Comparison of ENCODE assay signal across 35 cellular contexts in genomic region chr12:43744826-43745225, GRCh38. TPM values are rescaled to one million over a fixed set of nuclear protein-coding genes. Genes with fewer than 3 reads are reported as not detected.
A peak's percentile ranks its signal among the peaks of the same experiment; 100 is the strongest.
DNase-seq lines count a peak whose midpoint lies in the region; ATAC-seq, FAIRE-seq and TF ChIP-seq lines count a peak whose summit lies in the region.
"Had no signal": no experiment of that assay in that cellular context is flagged by ENCODE, and none has a peak within 500 bp of the region (broad histone marks: within the 10 kb centered on the region; RNA-seq: fewer than 3 reads in every experiment).

No MANE protein-coding gene starts in this region.

- TF ChIP-seq RAD21 in HepG2 (CRISPR knock-in tag; IDR thresholded peaks at IDR 0.05) (no peak), GM12878 (IDR thresholded peaks at IDR 0.05; ENCODE audit: insufficient read depth, low read depth, low read length) (no peak), K562 (CRISPR knock-in tag; conservative IDR thresholded peaks at IDR 0.05 in 1 of 2, IDR thresholded peaks at IDR 0.05 in 1 of 2) (no peak)

- no peak overlapping the region for H3K27ac ChIP-seq in HepG2 (ENCODE audit: extremely low read length, insufficient read depth, low read length)
- no peak overlapping the region for H3K27ac ChIP-seq in right lobe of liver
- H3K27ac ChIP-seq in GM12878 (ENCODE audit: control insufficient read depth, insufficient read depth) = no peak overlapping the region
- H3K27ac ChIP-seq in K562 (ENCODE audit: extremely low read depth, low read depth, low read length) = no peak overlapping the region
- H3K27ac ChIP-seq: 22Rv1; A549; BLaER1; BLaER1 treated with 17β-estradiol and CSF1 and Interleukin-3, amounts not matched to agents 10 nM and 100 nM; C4-2B had no signal

- ATAC-seq in HepG2 (no peak), right lobe of liver (no peak), GM12878 (no peak), K562 (no peak), HG03432 (IDR thresholded peaks at IDR 0.05; ENCODE audit: unreplicated experiment) (no peak)
- ATAC-seq: A549; CD8-positive, alpha-beta T cell had no signal

- RAD21 ChIA-PET in GM12878 (lab: Charles Lee; ENCODE audit: unreplicated experiment) = no interaction called here

- H3K9ac ChIP-seq in HepG2 (ENCODE audit: insufficient read depth, low read depth, low read length) = no peak overlapping the region
- H3K9ac ChIP-seq in GM12878 (ENCODE audit: control insufficient read depth, insufficient read depth, low read length) = no peak overlapping the region
- H3K9ac ChIP-seq in K562 (ENCODE audit: insufficient read depth in 1 of 2, low read depth in 2 of 2, low read length in 2 of 2) = no peak overlapping the region
- H3K9ac ChIP-seq: BLaER1; BLaER1 treated with 17β-estradiol and CSF1 and Interleukin-3, amounts not matched to agents 10 nM and 100 nM had no signal

- FAIRE-seq in HepG2 (lab: Jason Lieb, UNC) = no peak
- FAIRE-seq in GM12878 (lab: Jason Lieb, UNC) = no peak
- no peak for FAIRE-seq in K562 (lab: Jason Lieb, UNC)
- peak; percentile 45 for FAIRE-seq in islet of Langerhans (lab: Jason Lieb, UNC)
- FAIRE-seq: A204.1, A549, D721Med had no signal

- H2AFZ ChIP-seq in HepG2 (ENCODE audit: low read length) = no peak overlapping the region
- no peak overlapping the region for H2AFZ ChIP-seq in GM12878 (ENCODE audit: control insufficient read depth, low read depth, low read length)
- H2AFZ ChIP-seq in K562 (ENCODE audit: low read depth, low read length) = no peak overlapping the region

- H3K4me2 ChIP-seq in HepG2 (ENCODE audit: low read depth, low read length) = no peak overlapping the region
- no peak overlapping the region for H3K4me2 ChIP-seq in GM12878 (ENCODE audit: control insufficient read depth, insufficient read depth)
- H3K4me2 ChIP-seq in K562 (ENCODE audit: insufficient read depth, low read length) = no peak overlapping the region
- H3K4me2 ChIP-seq: A549; BLaER1; BLaER1 treated with 17β-estradiol and CSF1 and Interleukin-3, amounts not matched to agents 10 nM and 100 nM had no signal

- DNase-seq in HepG2 (ENCODE audit: low spot score) (no peak), right lobe of liver (no peak), GM12878 (ENCODE audit: low read depth, low spot score) (no peak), K562 (ENCODE audit: extremely low read depth in 1 of 4, low spot score in 3 of 4) (no peak), iPS-NIHi7 (ENCODE audit: extremely low spot score) (no peak), dedifferentiated amniotic fluid mesenchymal stem cell (ENCODE audit: extremely low spot score) (no peak)
- DNase-seq: 8988T; ACHN; AML-193; BE2C; C1 segment of cervical spinal cord; Caco-2; Calu3; CD4-positive, alpha-beta memory T cell; CD4-positive, alpha-beta T cell; CD4-positive, CD25-positive, alpha-beta regulatory T cell; CD8-positive, alpha-beta memory T cell; CD8-positive, alpha-beta T cell; COR-L47; DMS 273 treated with DMSO at 0.1 percent for 48 hours; DMS153; DMS53; DMS79; DMS79 treated with DMSO at 0.1 percent for 48 hours; DND-41; EL had no signal

- no peaks in the 10 kb centered on the region for H3K9me1 ChIP-seq in K562 (ENCODE audit: control insufficient read depth, insufficient read depth, low read length)

- H3K4me3 ChIP-seq in HepG2 (replicated peaks in 1 of 3; ENCODE audit: insufficient read depth in 1 of 3, low read depth in 2 of 3, low read length in 3 of 3) (no peak overlapping the region), right lobe of liver (no peak overlapping the region), GM12878 (no peak overlapping the region), K562 (no peak overlapping the region)
- H3K4me3 ChIP-seq: A549; BLaER1; BLaER1 treated with 17β-estradiol and CSF1 and Interleukin-3, amounts not matched to agents 10 nM and 100 nM had no signal

- no peaks in the 10 kb centered on the region for H3K4me1 ChIP-seq in HepG2 (ENCODE audit: insufficient read depth, low read length)
- H3K4me1 ChIP-seq in right lobe of liver = no peaks in the 10 kb centered on the region
- H3K4me1 ChIP-seq in GM12878 (ENCODE audit: control insufficient read depth, insufficient read depth, low read length) = peaks cover 6% of the 10 kb centered on the region
- H3K4me1 ChIP-seq in K562 (replicated peaks in 1 of 2; ENCODE audit: control insufficient read depth in 2 of 2, insufficient read depth in 2 of 2, low read length in 2 of 2) = no peaks in the 10 kb centered on the region
- H3K4me1 ChIP-seq: A549; BE2C; BLaER1; BLaER1 treated with 17β-estradiol and CSF1 and Interleukin-3, amounts not matched to agents 10 nM and 100 nM; Caco-2 had no signal

- no peak for TF ChIP-seq EP300 in HepG2 (IDR thresholded peaks at IDR 0.05; ENCODE audit: low read depth in 2 of 2, low read length in 2 of 2)
- no peak for TF ChIP-seq EP300 in HepG2 (CRISPR knock-in tag; IDR thresholded peaks at IDR 0.05; ENCODE audit: borderline replicate concordance)
- no peak for TF ChIP-seq EP300 in GM12878 (IDR thresholded peaks at IDR 0.05; ENCODE audit: borderline replicate concordance in 1 of 2, control insufficient read depth in 1 of 2, low read depth in 2 of 2, low read length in 2 of 2)
- TF ChIP-seq EP300 in K562 (IDR thresholded peaks at IDR 0.05; ENCODE audit: low read length) = no peak

- CTCF ChIA-PET in HepG2 (lab: Yijun Ruan, JAX; ENCODE audit: low intra/inter-chr PET ratio, low total read pairs) (no interaction called here), GM12878 (lab: Yijun Ruan, JAX) (no interaction called here), K562 (lab: Yijun Ruan, JAX; ENCODE audit: low intra/inter-chr PET ratio) (no interaction called here)

- in situ Hi-C loops in HepG2 (cut with HindIII; ENCODE audit: extremely low pct_ligation_motif_present, low pct_unique_long_range_greater_than_20kb) (no loop called here), GM12878 (cut with MboI) (no loop called here), K562 (cut with MboI) (no loop called here)

- H3K9me3 ChIP-seq in HepG2 (ENCODE audit: low read length) (no peaks in the 10 kb centered on the region), right lobe of liver (no peaks in the 10 kb centered on the region), GM12878 (replicated peaks; ENCODE audit: control insufficient read depth, insufficient read depth, low read length) (peaks cover 6% of the 10 kb centered on the region), K562 (replicated peaks; ENCODE audit: control insufficient read depth, insufficient read depth, low read depth, low read length) (no peaks in the 10 kb centered on the region)
- H3K9me3 ChIP-seq: A549, BE2C, BLaER1, Caco-2 had no signal

- TF ChIP-seq CTCF in HepG2 (CRISPR knock-in tag; IDR thresholded peaks at IDR 0.05) (no peak), right lobe of liver (IDR thresholded peaks at IDR 0.05) (no peak), GM12878 (IDR thresholded peaks at IDR 0.05 in 2 of 3, conservative IDR thresholded peaks at IDR 0.05 in 1 of 3; ENCODE audit: control insufficient read depth in 2 of 3, extremely low read depth in 1 of 3, insufficient read depth in 1 of 3, low read depth in 3 of 3, low read length in 3 of 3) (no peak), K562 (IDR thresholded peaks at IDR 0.05 in 2 of 3, conservative IDR thresholded peaks at IDR 0.05 in 1 of 3; ENCODE audit: insufficient read depth in 2 of 3, low read depth in 1 of 3, low read length in 3 of 3) (no peak)

- H3K79me2 ChIP-seq in HepG2 (ENCODE audit: insufficient read depth, low read length) (no peaks in the 10 kb centered on the region), GM12878 (ENCODE audit: control insufficient read depth, insufficient read depth, low read length) (no peaks in the 10 kb centered on the region), K562 (ENCODE audit: control insufficient read depth, insufficient read depth, low read length) (no peaks in the 10 kb centered on the region; the same call in 2 of the 3 replicates)

- TF ChIP-seq POLR2A in HepG2 (IDR thresholded peaks at IDR 0.05; ENCODE audit: insufficient read depth in 1 of 2, low read depth in 2 of 2, low read length in 2 of 2) = no peak
- TF ChIP-seq POLR2A in right lobe of liver (IDR thresholded peaks at IDR 0.05) = no peak
- no peak for TF ChIP-seq POLR2A in GM12878 (IDR thresholded peaks at IDR 0.05; ENCODE audit: low read depth, low read length)
- TF ChIP-seq POLR2A in K562 (conservative IDR thresholded peaks at IDR 0.05) = no peak

- no peaks in the 10 kb centered on the region for H4K20me1 ChIP-seq in HepG2 (ENCODE audit: insufficient read depth, low read length)
- H4K20me1 ChIP-seq in GM12878 (ENCODE audit: control insufficient read depth, insufficient read depth) = no peaks in the 10 kb centered on the region
- H4K20me1 ChIP-seq in K562 (replicated peaks; ENCODE audit: control insufficient read depth, insufficient read depth, low read length) = no peaks in the 10 kb centered on the region
- H4K20me1 ChIP-seq: BLaER1 had no signal

- no TSS peak for BruUV-seq in HepG2 (replicated peaks; lab: Mats Ljungman, UMichigan)
- BruUV-seq in GM12878 (replicated peaks; lab: Mats Ljungman, UMichigan) = no TSS peak
- no TSS peak for BruUV-seq in K562 (replicated peaks; lab: Mats Ljungman, UMichigan)

- no peaks in the 10 kb centered on the region for H3K27me3 ChIP-seq in HepG2 (ENCODE audit: control insufficient read depth in 1 of 2, insufficient read depth in 2 of 2, low read length in 2 of 2)
- no peaks in the 10 kb centered on the region for H3K27me3 ChIP-seq in right lobe of liver
- no peaks in the 10 kb centered on the region for H3K27me3 ChIP-seq in GM12878 (replicated peaks in 1 of 2; ENCODE audit: control insufficient read depth in 2 of 2, insufficient read depth in 2 of 2, low read length in 1 of 2)
- no peaks in the 10 kb centered on the region for H3K27me3 ChIP-seq in K562 (ENCODE audit: control insufficient read depth in 2 of 2, insufficient read depth in 2 of 2, low read length in 2 of 2)
- H3K27me3 ChIP-seq: BE2C; BLaER1; BLaER1 treated with 17β-estradiol and CSF1 and Interleukin-3, amounts not matched to agents 10 nM and 100 nM had no signal

- intact Hi-C loops in HepG2 (cut with micrococcal nuclease; ENCODE audit: unreplicated experiment) (no loop called here), right lobe of liver (cut with DNase I) (no loop called here), GM12878 (cut with micrococcal nuclease; ENCODE audit: unreplicated experiment) (no loop called here), K562 (cut with micrococcal nuclease) (no loop called here)

- POLR2A ChIA-PET in HepG2 (lab: Yijun Ruan, JAX) (no interaction called here), GM12878 (lab: Charles Lee) (no interaction called here), K562 (lab: Yijun Ruan, JAX) (no interaction called here)

- peaks cover 2 to 43% of the 10 kb centered on the region in 2 experiments; a peak in 4 of 5 replicates for H3K36me3 ChIP-seq in HepG2 (replicated peaks in 1 of 2; ENCODE audit: control insufficient read depth in 1 of 2, insufficient read depth in 2 of 2, low read length in 2 of 2)
- peaks cover 0 to 13% (median 0%) of the 10 kb centered on the region in 4 donors for H3K36me3 ChIP-seq in right lobe of liver
- peaks cover 0 to 20% of the 10 kb centered on the region in 2 experiments; a peak in 1 of 4 replicates for H3K36me3 ChIP-seq in GM12878 (ENCODE audit: control insufficient read depth in 2 of 2, insufficient read depth in 2 of 2, low read length in 1 of 2)
- peaks cover 70% of the 10 kb centered on the region; the same call in 2 of the 3 replicates for H3K36me3 ChIP-seq in K562 (ENCODE audit: control insufficient read depth, insufficient read depth, low read length)
- H3K36me3 ChIP-seq: BE2C had no signal

- SMC1A ChIA-PET in GM12878 (lab: Charles Lee; ENCODE audit: uncharacterized antibody, unreplicated experiment) = no interaction called here

RNA-seq across cellular contexts. Expression of gene PUS7L, which starts 13.8 kb away (rescaled TPM):
- total RNA-seq in HepG2 (2016; rRNA removed; fragmentation: Illumina TruSeq; extraction: Trizol) (37.6 and 92.7 TPM in 2 replicates), right lobe of liver (1 to 10 TPM; 3.9 to 9.1 (median 5.0) TPM), GM12878 (2014; rRNA removed) (14.1 and 17.7 TPM in 2 replicates), GM12878 (2014; rRNA removed; fragmentation: Illumina TruSeq; extraction: Trizol) (23.3 and 26.3 TPM in 2 replicates), GM12878 (2021) (18.1 and 21.7 TPM in 2 replicates), K562 (2014; rRNA removed) (14.9 and 15.3 TPM in 2 replicates), K562 (2014; rRNA removed; fragmentation: Illumina TruSeq; extraction: Trizol) (53.3 and 64.3 TPM in 2 replicates), K562 (2015; rRNA removed; fragmentation: Illumina TruSeq; extraction: Trizol) (37.0 and 43.2 TPM in 2 replicates), K562 (2021) (25.2 and 29.0 TPM in 2 replicates)
- 2.4 and 3.7 TPM in 2 replicates for total RNA-seq in HepG2 (2016; cell fraction: cytosol; rRNA removed; fragmentation: Illumina TruSeq; extraction: Trizol; ENCODE audit: low read depth)
- 36.1 and 88.7 TPM in 2 replicates for total RNA-seq in HepG2 (2016; cell fraction: insoluble cytoplasmic fraction; rRNA removed; fragmentation: Illumina TruSeq; extraction: Trizol)
- 7.3 and 12.5 TPM in 2 replicates for total RNA-seq in HepG2 (2016; cell fraction: membrane; rRNA removed; fragmentation: Illumina TruSeq; extraction: Trizol)
- 42.5 and 43.7 TPM in 2 replicates for total RNA-seq in HepG2 (2016; cell fraction: nucleus; rRNA removed; fragmentation: Illumina TruSeq; extraction: Trizol)
- polyA plus RNA-seq in HepG2 (2011; rRNA removed) (5.9 and 6.5 TPM in 2 replicates), GM12878 (2011; rRNA removed) (17.4 and 31.0 TPM in 2 replicates), GM12878 (2014; fragmentation: Illumina TruSeq; extraction: Trizol) (13.6 and 19.2 TPM in 2 replicates), GM12878 (2014; fragmentation: Nextera tagmentation; extraction: Ambion mirVana) (10 to 100 TPM in 1 of 2 experiments, 1 to 10 TPM in 1; 9.2 to 42.1 TPM), GM12878 (2014; rRNA removed) (5.6 and 7.2 TPM in 2 replicates), GM12878 (2016; fragmentation: Nextera tagmentation; extraction: Ambion mirVana) (10 to 100 TPM; 32.2 to 36.9 TPM), K562 (2011; rRNA removed) (23.6 and 27.5 TPM in 2 replicates), K562 (2014; fragmentation: Illumina TruSeq; extraction: Trizol) (15.5 and 19.3 TPM in 2 replicates), K562 (2014; fragmentation: Nextera tagmentation; extraction: Ambion mirVana) (10 to 100 TPM; 11.4 to 46.0 TPM), K562 (2014; rRNA removed) (10.8 and 12.7 TPM in 2 replicates)
- polyA plus RNA-seq in HepG2 (2011; cell fraction: cytosol; rRNA removed) = 1.8 and 3.3 TPM in 2 replicates
- 4.8 and 5.9 TPM in 2 replicates for polyA plus RNA-seq in HepG2 (2011; cell fraction: nucleus; rRNA removed)
- 4.2 and 7.6 TPM in 2 replicates for polyA plus RNA-seq in HepG2 (2012)
- 0.45 and 0.97 TPM in 2 replicates for polyA plus RNA-seq in HepG2 (2016; cell fraction: cytosol; fragmentation: Illumina TruSeq; extraction: Trizol; ENCODE audit: low read depth)
- 16.9 and 17.6 TPM in 2 replicates for polyA plus RNA-seq in HepG2 (2016; cell fraction: insoluble cytoplasmic fraction; fragmentation: Illumina TruSeq; extraction: Trizol; ENCODE audit: low read depth)
- 1.9 and 2.3 TPM in 2 replicates for polyA plus RNA-seq in HepG2 (2016; cell fraction: membrane; fragmentation: Illumina TruSeq; extraction: Trizol; ENCODE audit: low read depth)
- polyA plus RNA-seq in HepG2 (2016; cell fraction: nucleus; fragmentation: Illumina TruSeq; extraction: Trizol; ENCODE audit: insufficient read depth, low read depth) = 13.4 and 13.5 TPM in 2 replicates
- polyA minus RNA-seq in HepG2 (2011; rRNA and poly(A)+ RNA removed; ENCODE audit: low replicate concordance) = 11.6 and 18.1 TPM in 2 replicates
- 9.5 and 12.3 TPM in 2 replicates for polyA minus RNA-seq in HepG2 (2011; cell fraction: cytosol; rRNA and poly(A)+ RNA removed)
- 34.6 and 35.0 TPM in 2 replicates for polyA minus RNA-seq in HepG2 (2011; cell fraction: nucleus; rRNA and poly(A)+ RNA removed)
- total RNA-seq in GM12878 (2013; cell fraction: nucleolus; rRNA removed) = 68.2 and 69.9 TPM in 2 replicates
- 2.6 TPM for polyA plus RNA-seq in GM12878 (2011; ENCODE audit: low read depth)
- polyA plus RNA-seq in GM12878 (2011; cell fraction: cytosol; rRNA removed) = 3.7 and 4.6 TPM in 2 replicates
- polyA plus RNA-seq in GM12878 (2011; cell fraction: nucleus; rRNA removed) = 10.7 and 11.9 TPM in 2 replicates
- polyA plus RNA-seq in GM12878 (2012) = 4.3 and 7.2 TPM in 2 replicates
- polyA minus RNA-seq in GM12878 (2011; rRNA and poly(A)+ RNA removed) = 18.0 and 33.6 TPM in 2 replicates
- 6.0 and 10.3 TPM in 2 replicates for polyA minus RNA-seq in GM12878 (2011; cell fraction: cytosol; rRNA and poly(A)+ RNA removed)
- 12.1 and 19.7 TPM in 2 replicates for polyA minus RNA-seq in GM12878 (2011; cell fraction: nucleus; rRNA and poly(A)+ RNA removed)
- total RNA-seq in K562 (2011; cell fraction: chromatin; rRNA removed; ENCODE audit: low replicate concordance) = 11.5 and 61.1 TPM in 2 replicates
- 4.5 and 7.2 TPM in 2 replicates for total RNA-seq in K562 (2011; cell fraction: nucleolus; rRNA removed)
- total RNA-seq in K562 (2011; cell fraction: nucleoplasm; rRNA removed) = 15.5 and 28.9 TPM in 2 replicates
- 3.2 and 7.9 TPM in 2 replicates for polyA plus RNA-seq in K562 (2011; cell fraction: cytosol; rRNA removed)
- polyA plus RNA-seq in K562 (2011; cell fraction: nucleus; rRNA removed) = 14.0 and 21.1 TPM in 2 replicates
- polyA plus RNA-seq in K562 (2012) = 5.7 and 9.9 TPM in 2 replicates
- 76.5 and 84.5 TPM in 2 replicates for polyA minus RNA-seq in K562 (2011; rRNA and poly(A)+ RNA removed)
- 12.7 and 21.4 TPM in 2 replicates for polyA minus RNA-seq in K562 (2011; cell fraction: cytosol; rRNA and poly(A)+ RNA removed)
- 15.5 and 28.7 TPM in 2 replicates for polyA minus RNA-seq in K562 (2011; cell fraction: nucleus; rRNA and poly(A)+ RNA removed)

RNA-seq across cellular contexts. Expression of gene IRAK4, which starts 13.9 kb away (rescaled TPM):
- total RNA-seq in HepG2 (2016; rRNA removed; fragmentation: Illumina TruSeq; extraction: Trizol) (7.1 and 8.4 TPM in 2 replicates), right lobe of liver (10 to 100 TPM in 2 of 6 experiments, 1 to 10 TPM in 4; 6.5 to 16.0 (median 9.3) TPM), GM12878 (2014; rRNA removed) (23.8 and 31.1 TPM in 2 replicates), GM12878 (2014; rRNA removed; fragmentation: Illumina TruSeq; extraction: Trizol) (21.4 and 23.7 TPM in 2 replicates), GM12878 (2021) (17.8 and 18.8 TPM in 2 replicates), K562 (2014; rRNA removed) (11.0 and 13.8 TPM in 2 replicates), K562 (2014; rRNA removed; fragmentation: Illumina TruSeq; extraction: Trizol) (22.3 and 22.7 TPM in 2 replicates), K562 (2015; rRNA removed; fragmentation: Illumina TruSeq; extraction: Trizol) (17.5 and 18.8 TPM in 2 replicates), K562 (2021) (14.5 and 14.7 TPM in 2 replicates)
- total RNA-seq in HepG2 (2016; cell fraction: cytosol; rRNA removed; fragmentation: Illumina TruSeq; extraction: Trizol; ENCODE audit: low read depth) = 2.5 and 3.7 TPM in 2 replicates
- 6.7 and 8.5 TPM in 2 replicates for total RNA-seq in HepG2 (2016; cell fraction: insoluble cytoplasmic fraction; rRNA removed; fragmentation: Illumina TruSeq; extraction: Trizol)
- 6.9 and 7.2 TPM in 2 replicates for total RNA-seq in HepG2 (2016; cell fraction: membrane; rRNA removed; fragmentation: Illumina TruSeq; extraction: Trizol)
- 8.9 and 9.7 TPM in 2 replicates for total RNA-seq in HepG2 (2016; cell fraction: nucleus; rRNA removed; fragmentation: Illumina TruSeq; extraction: Trizol)
- polyA plus RNA-seq in HepG2 (2011; rRNA removed) (5.6 and 6.6 TPM in 2 replicates), GM12878 (2011; rRNA removed) (46.8 and 70.0 TPM in 2 replicates), GM12878 (2014; fragmentation: Illumina TruSeq; extraction: Trizol) (24.4 and 27.4 TPM in 2 replicates), GM12878 (2014; fragmentation: Nextera tagmentation; extraction: Ambion mirVana) (10 to 100 TPM in 1 of 2 experiments, 1 to 10 TPM in 1; 7.9 to 13.8 TPM), GM12878 (2014; rRNA removed) (19.4 and 21.2 TPM in 2 replicates), GM12878 (2016; fragmentation: Nextera tagmentation; extraction: Ambion mirVana) (10 to 100 TPM; 19.4 to 20.7 TPM), K562 (2011; rRNA removed) (31.3 and 34.5 TPM in 2 replicates), K562 (2014; fragmentation: Illumina TruSeq; extraction: Trizol) (14.9 and 17.2 TPM in 2 replicates), K562 (2014; fragmentation: Nextera tagmentation; extraction: Ambion mirVana) (10 to 100 TPM; 10.8 to 12.8 TPM), K562 (2014; rRNA removed) (15.1 and 16.0 TPM in 2 replicates)
- polyA plus RNA-seq in HepG2 (2011; cell fraction: cytosol; rRNA removed) = 1.2 and 2.2 TPM in 2 replicates
- 5.7 and 6.2 TPM in 2 replicates for polyA plus RNA-seq in HepG2 (2011; cell fraction: nucleus; rRNA removed)
- polyA plus RNA-seq in HepG2 (2012) = 3.4 and 3.9 TPM in 2 replicates
- 1.3 and 1.7 TPM in 2 replicates for polyA plus RNA-seq in HepG2 (2016; cell fraction: cytosol; fragmentation: Illumina TruSeq; extraction: Trizol; ENCODE audit: low read depth)
- 5.2 and 6.3 TPM in 2 replicates for polyA plus RNA-seq in HepG2 (2016; cell fraction: insoluble cytoplasmic fraction; fragmentation: Illumina TruSeq; extraction: Trizol; ENCODE audit: low read depth)
- 3.8 TPM in 2 replicates for polyA plus RNA-seq in HepG2 (2016; cell fraction: membrane; fragmentation: Illumina TruSeq; extraction: Trizol; ENCODE audit: low read depth)
- 11.0 and 13.1 TPM in 2 replicates for polyA plus RNA-seq in HepG2 (2016; cell fraction: nucleus; fragmentation: Illumina TruSeq; extraction: Trizol; ENCODE audit: insufficient read depth, low read depth)
- 2.1 and 3.3 TPM in 2 replicates for polyA minus RNA-seq in HepG2 (2011; rRNA and poly(A)+ RNA removed; ENCODE audit: low replicate concordance)
- polyA minus RNA-seq in HepG2 (2011; cell fraction: cytosol; rRNA and poly(A)+ RNA removed) = 2.8 and 4.5 TPM in 2 replicates
- polyA minus RNA-seq in HepG2 (2011; cell fraction: nucleus; rRNA and poly(A)+ RNA removed) = 8.1 and 10.9 TPM in 2 replicates
- 96.4 and 107 TPM in 2 replicates for total RNA-seq in GM12878 (2013; cell fraction: nucleolus; rRNA removed)
- polyA plus RNA-seq in GM12878 (2011; ENCODE audit: low read depth) = 12.8 TPM
- 15.1 and 16.4 TPM in 2 replicates for polyA plus RNA-seq in GM12878 (2011; cell fraction: cytosol; rRNA removed)
- 39.4 and 41.5 TPM in 2 replicates for polyA plus RNA-seq in GM12878 (2011; cell fraction: nucleus; rRNA removed)
- polyA plus RNA-seq in GM12878 (2012) = 15.8 and 17.2 TPM in 2 replicates
- 19.8 and 38.3 TPM in 2 replicates for polyA minus RNA-seq in GM12878 (2011; rRNA and poly(A)+ RNA removed)
- polyA minus RNA-seq in GM12878 (2011; cell fraction: cytosol; rRNA and poly(A)+ RNA removed) = 7.3 and 10.8 TPM in 2 replicates
- polyA minus RNA-seq in GM12878 (2011; cell fraction: nucleus; rRNA and poly(A)+ RNA removed) = 18.0 and 26.2 TPM in 2 replicates
- 20.8 and 50.5 TPM in 2 replicates for total RNA-seq in K562 (2011; cell fraction: chromatin; rRNA removed; ENCODE audit: low replicate concordance)
- total RNA-seq in K562 (2011; cell fraction: nucleolus; rRNA removed) = 9.3 and 12.6 TPM in 2 replicates
- 18.5 and 41.3 TPM in 2 replicates for total RNA-seq in K562 (2011; cell fraction: nucleoplasm; rRNA removed)
- 6.6 and 11.5 TPM in 2 replicates for polyA plus RNA-seq in K562 (2011; cell fraction: cytosol; rRNA removed)
- polyA plus RNA-seq in K562 (2011; cell fraction: nucleus; rRNA removed) = 18.1 and 24.4 TPM in 2 replicates
- 11.7 and 19.0 TPM in 2 replicates for polyA plus RNA-seq in K562 (2012)
- 32.6 and 34.5 TPM in 2 replicates for polyA minus RNA-seq in K562 (2011; rRNA and poly(A)+ RNA removed)
- 9.9 and 11.9 TPM in 2 replicates for polyA minus RNA-seq in K562 (2011; cell fraction: cytosol; rRNA and poly(A)+ RNA removed)
- 14.4 and 22.3 TPM in 2 replicates for polyA minus RNA-seq in K562 (2011; cell fraction: nucleus; rRNA and poly(A)+ RNA removed)

Comparison
In these comparisons a context has a peak if more than half of its experiments do, and no peak if none do; other contexts are left out.
1. Of the 241 proteins assayed by ChIP-seq in both HepG2 and K562: peak only in HepG2: none; only in K562: none; in both: ZBTB40; in neither: 240.